Comparison of ENCODE assay signal across 1 cellular context in the genomic region with DNA sequence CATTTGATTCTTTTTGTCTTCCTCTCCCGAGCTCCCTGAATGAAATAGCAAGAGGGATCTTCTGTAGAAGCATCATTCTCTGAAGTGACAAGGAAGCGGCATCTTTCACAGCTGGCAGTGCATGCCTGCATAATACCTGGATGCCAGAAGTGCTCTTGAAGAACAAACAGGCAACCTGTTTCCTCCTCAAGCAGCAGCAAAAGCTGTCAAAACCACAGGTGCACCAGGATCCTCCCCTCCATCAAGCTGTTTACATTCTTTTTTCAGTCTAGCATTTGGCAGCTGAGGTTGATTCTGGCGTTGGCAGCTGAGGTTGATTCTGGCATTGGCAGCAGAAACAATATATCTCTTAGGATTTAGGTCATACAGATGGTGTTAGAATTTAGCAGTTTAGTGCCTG.
TF ChIP-seq lines count a peak whose summit lies in the region.

No MANE protein-coding gene starts in this region.

TF ChIP-seq in WTC11, 78 proteins besides CTCF, POLR2A, EP300 and RAD21 (continued from another document):
- TF ChIP-seq, protein P1, sequence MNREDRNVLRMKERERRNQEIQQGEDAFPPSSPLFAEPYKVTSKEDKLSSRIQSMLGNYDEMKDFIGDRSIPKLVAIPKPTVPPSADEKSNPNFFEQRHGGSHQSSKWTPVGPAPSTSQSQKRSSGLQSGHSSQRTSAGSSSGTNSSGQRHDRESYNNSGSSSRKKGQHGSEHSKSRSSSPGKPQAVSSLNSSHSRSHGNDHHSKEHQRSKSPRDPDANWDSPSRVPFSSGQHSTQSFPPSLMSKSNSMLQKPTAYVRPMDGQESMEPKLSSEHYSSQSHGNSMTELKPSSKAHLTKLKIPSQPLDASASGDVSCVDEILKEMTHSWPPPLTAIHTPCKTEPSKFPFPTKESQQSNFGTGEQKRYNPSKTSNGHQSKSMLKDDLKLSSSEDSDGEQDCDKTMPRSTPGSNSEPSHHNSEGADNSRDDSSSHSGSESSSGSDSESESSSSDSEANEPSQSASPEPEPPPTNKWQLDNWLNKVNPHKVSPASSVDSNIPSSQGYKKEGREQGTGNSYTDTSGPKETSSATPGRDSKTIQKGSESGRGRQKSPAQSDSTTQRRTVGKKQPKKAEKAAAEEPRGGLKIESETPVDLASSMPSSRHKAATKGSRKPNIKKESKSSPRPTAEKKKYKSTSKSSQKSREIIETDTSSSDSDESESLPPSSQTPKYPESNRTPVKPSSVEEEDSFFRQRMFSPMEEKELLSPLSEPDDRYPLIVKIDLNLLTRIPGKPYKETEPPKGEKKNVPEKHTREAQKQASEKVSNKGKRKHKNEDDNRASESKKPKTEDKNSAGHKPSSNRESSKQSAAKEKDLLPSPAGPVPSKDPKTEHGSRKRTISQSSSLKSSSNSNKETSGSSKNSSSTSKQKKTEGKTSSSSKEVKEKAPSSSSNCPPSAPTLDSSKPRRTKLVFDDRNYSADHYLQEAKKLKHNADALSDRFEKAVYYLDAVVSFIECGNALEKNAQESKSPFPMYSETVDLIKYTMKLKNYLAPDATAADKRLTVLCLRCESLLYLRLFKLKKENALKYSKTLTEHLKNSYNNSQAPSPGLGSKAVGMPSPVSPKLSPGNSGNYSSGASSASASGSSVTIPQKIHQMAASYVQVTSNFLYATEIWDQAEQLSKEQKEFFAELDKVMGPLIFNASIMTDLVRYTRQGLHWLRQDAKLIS (CRISPR knock-in tag; IDR thresholded peaks at IDR 0.05; ENCODE audit: borderline replicate concordance), result no peak
- TF ChIP-seq, protein P2, sequence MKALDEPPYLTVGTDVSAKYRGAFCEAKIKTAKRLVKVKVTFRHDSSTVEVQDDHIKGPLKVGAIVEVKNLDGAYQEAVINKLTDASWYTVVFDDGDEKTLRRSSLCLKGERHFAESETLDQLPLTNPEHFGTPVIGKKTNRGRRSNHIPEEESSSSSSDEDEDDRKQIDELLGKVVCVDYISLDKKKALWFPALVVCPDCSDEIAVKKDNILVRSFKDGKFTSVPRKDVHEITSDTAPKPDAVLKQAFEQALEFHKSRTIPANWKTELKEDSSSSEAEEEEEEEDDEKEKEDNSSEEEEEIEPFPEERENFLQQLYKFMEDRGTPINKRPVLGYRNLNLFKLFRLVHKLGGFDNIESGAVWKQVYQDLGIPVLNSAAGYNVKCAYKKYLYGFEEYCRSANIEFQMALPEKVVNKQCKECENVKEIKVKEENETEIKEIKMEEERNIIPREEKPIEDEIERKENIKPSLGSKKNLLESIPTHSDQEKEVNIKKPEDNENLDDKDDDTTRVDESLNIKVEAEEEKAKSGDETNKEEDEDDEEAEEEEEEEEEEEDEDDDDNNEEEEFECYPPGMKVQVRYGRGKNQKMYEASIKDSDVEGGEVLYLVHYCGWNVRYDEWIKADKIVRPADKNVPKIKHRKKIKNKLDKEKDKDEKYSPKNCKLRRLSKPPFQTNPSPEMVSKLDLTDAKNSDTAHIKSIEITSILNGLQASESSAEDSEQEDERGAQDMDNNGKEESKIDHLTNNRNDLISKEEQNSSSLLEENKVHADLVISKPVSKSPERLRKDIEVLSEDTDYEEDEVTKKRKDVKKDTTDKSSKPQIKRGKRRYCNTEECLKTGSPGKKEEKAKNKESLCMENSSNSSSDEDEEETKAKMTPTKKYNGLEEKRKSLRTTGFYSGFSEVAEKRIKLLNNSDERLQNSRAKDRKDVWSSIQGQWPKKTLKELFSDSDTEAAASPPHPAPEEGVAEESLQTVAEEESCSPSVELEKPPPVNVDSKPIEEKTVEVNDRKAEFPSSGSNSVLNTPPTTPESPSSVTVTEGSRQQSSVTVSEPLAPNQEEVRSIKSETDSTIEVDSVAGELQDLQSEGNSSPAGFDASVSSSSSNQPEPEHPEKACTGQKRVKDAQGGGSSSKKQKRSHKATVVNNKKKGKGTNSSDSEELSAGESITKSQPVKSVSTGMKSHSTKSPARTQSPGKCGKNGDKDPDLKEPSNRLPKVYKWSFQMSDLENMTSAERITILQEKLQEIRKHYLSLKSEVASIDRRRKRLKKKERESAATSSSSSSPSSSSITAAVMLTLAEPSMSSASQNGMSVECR (CRISPR knock-in tag; IDR thresholded peaks at IDR 0.05; ENCODE audit: borderline replicate concordance), result no peak
- TF ChIP-seq, protein P3, sequence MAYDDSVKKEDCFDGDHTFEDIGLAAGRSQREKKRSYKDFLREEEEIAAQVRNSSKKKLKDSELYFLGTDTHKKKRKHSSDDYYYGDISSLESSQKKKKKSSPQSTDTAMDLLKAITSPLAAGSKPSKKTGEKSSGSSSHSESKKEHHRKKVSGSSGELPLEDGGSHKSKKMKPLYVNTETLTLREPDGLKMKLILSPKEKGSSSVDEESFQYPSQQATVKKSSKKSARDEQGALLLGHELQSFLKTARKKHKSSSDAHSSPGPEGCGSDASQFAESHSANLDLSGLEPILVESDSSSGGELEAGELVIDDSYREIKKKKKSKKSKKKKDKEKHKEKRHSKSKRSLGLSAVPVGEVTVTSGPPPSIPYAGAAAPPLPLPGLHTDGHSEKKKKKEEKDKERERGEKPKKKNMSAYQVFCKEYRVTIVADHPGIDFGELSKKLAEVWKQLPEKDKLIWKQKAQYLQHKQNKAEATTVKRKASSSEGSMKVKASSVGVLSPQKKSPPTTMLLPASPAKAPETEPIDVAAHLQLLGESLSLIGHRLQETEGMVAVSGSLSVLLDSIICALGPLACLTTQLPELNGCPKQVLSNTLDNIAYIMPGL (CRISPR knock-in tag; IDR thresholded peaks at IDR 0.05), result no peak
- TF ChIP-seq SOX15 (CRISPR knock-in tag; IDR thresholded peaks at IDR 0.05) (no peak), FOXK1 (CRISPR knock-in tag; IDR thresholded peaks at IDR 0.05) (no peak)
- TF ChIP-seq, protein P4, sequence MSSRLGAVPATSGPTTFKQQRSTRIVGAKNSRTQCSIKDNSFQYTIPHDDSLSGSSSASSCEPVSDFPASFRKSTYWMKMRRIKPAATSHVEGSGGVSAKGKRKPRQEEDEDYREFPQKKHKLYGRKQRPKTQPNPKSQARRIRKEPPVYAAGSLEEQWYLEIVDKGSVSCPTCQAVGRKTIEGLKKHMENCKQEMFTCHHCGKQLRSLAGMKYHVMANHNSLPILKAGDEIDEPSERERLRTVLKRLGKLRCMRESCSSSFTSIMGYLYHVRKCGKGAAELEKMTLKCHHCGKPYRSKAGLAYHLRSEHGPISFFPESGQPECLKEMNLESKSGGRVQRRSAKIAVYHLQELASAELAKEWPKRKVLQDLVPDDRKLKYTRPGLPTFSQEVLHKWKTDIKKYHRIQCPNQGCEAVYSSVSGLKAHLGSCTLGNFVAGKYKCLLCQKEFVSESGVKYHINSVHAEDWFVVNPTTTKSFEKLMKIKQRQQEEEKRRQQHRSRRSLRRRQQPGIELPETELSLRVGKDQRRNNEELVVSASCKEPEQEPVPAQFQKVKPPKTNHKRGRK (CRISPR knock-in tag; IDR thresholded peaks at IDR 0.05; ENCODE audit: borderline replicate concordance), result no peak
